Comparison of ENCODE assay signal across 20 cellular contexts in the genomic region with DNA sequence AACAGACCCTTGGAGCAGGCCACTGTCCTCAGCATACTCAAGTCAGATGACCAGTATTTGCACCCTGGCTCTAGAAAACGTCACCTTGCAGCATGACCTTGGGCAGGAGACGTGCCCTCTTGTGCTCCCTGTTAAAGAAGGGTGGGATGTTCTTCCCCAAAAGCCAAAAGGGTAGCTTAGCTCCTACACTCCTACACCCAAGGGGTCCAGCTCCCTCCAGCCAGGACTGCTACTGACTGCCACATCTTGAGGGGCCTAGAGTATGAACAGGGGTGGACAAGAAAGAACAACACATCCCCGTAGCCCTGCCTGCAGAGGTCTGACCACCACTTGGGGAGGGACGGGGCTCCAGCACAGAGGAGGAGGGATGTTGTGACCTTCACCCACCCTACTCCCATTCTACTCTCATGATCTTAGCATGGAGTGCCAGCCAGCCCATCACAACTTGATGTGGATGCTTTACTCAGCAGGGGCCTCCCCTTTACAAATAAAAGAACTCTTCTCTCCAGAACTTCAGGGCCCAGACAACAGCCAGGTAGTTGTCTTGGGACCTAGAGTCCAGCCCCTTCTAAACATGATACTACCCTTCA.
A peak's percentile ranks its signal among the peaks of the same experiment; 100 is the strongest.
DNase-seq lines count a peak whose midpoint lies in the region; ATAC-seq and TF ChIP-seq lines count a peak whose summit lies in the region.
"Had no signal": no experiment of that assay in that cellular context is flagged by ENCODE, and none has a peak within 500 bp of the region (broad histone marks: within the 10 kb centered on the region; RNA-seq: fewer than 3 reads in every experiment).

No MANE protein-coding gene starts in this region.

- H3K27ac ChIP-seq in WERI-Rb-1 (peak overlapping the region; percentile 51; the same call in 1 of the 2 replicates), smooth muscle cell (ENCODE audit: low read depth) (no peak overlapping the region), PC-3 (ENCODE audit: low read length) (no peak overlapping the region), osteoblast (ENCODE audit: low read depth, low read length) (no peak overlapping the region)

- CTCF ChIA-PET in PC-3 (lab: Charles Lee), result no interaction called here

- no peak overlapping the region for H2AFZ ChIP-seq in smooth muscle cell (ENCODE audit: low read depth)
- H2AFZ ChIP-seq in PC-3 (ENCODE audit: low read length), result no peak overlapping the region
- no peak overlapping the region for H2AFZ ChIP-seq in osteoblast (ENCODE audit: low read length)

- no peak overlapping the region for H3K9ac ChIP-seq in smooth muscle cell (ENCODE audit: low read depth)
- no peak overlapping the region for H3K9ac ChIP-seq in PC-3 (ENCODE audit: low read length)

- H3K9me3 ChIP-seq in WERI-Rb-1 (ENCODE audit: severe bottlenecking), result no peaks in the 10 kb centered on the region
- H3K9me3 ChIP-seq in smooth muscle cell (replicated peaks; ENCODE audit: low read depth), result no peaks in the 10 kb centered on the region
- no peaks in the 10 kb centered on the region for H3K9me3 ChIP-seq in PC-3 (ENCODE audit: low read length)
- H3K9me3 ChIP-seq in osteoblast (ENCODE audit: low read depth, low read length), result no peaks in the 10 kb centered on the region

- 72% methylated on average over 4 of the region's 4 CpGs for WGBS in smooth muscle cell (ENCODE audit: low lambda C conversion rate)

- TF ChIP-seq CTCF in WERI-Rb-1 (IDR thresholded peaks at IDR 0.05; ENCODE audit: low read depth, low read length) (no peak), progenitor cell of endocrine pancreas (IDR thresholded peaks at IDR 0.05; ENCODE audit: unreplicated experiment) (no peak), smooth muscle cell (IDR thresholded peaks at IDR 0.05; ENCODE audit: borderline replicate concordance, insufficient read depth, poor library complexity, severe bottlenecking) (no peak), PC-3 (conservative IDR thresholded peaks at IDR 0.05; ENCODE audit: low read depth, low read length) (no peak), osteoblast (IDR thresholded peaks at IDR 0.05; ENCODE audit: extremely low read depth, low read depth, low read length) (no peak)

- no peaks in the 10 kb centered on the region for H3K79me2 ChIP-seq in smooth muscle cell (ENCODE audit: low read depth)
- no peaks in the 10 kb centered on the region for H3K79me2 ChIP-seq in PC-3 (ENCODE audit: low read length)
- H3K79me2 ChIP-seq in osteoblast (ENCODE audit: insufficient read depth, low read length), result no peaks in the 10 kb centered on the region

- H3K4me2 ChIP-seq in smooth muscle cell (no peak overlapping the region), PC-3 (ENCODE audit: low read length) (no peak overlapping the region), osteoblast (ENCODE audit: insufficient read depth, low read length) (no peak overlapping the region)

- H3K27ac Mint-ChIP-seq in progenitor cell of endocrine pancreas, result no peak overlapping the region
- H3K27ac Mint-ChIP-seq: B cell; CD4-positive, CD25-positive, alpha-beta regulatory T cell had no signal

- no peak for ATAC-seq in PC-3
- ATAC-seq: Panc1, Right ventricle myocardium inferior had no signal

- H3K4me1 Mint-ChIP-seq in progenitor cell of endocrine pancreas (ENCODE audit: low read depth), result peaks cover 9% of the 10 kb centered on the region
- H3K4me1 Mint-ChIP-seq: B cell had no signal

- no peaks in the 10 kb centered on the region for H3K36me3 Mint-ChIP-seq in progenitor cell of endocrine pancreas (ENCODE audit: insufficient read depth)
- H3K36me3 Mint-ChIP-seq: CD4-positive, CD25-positive, alpha-beta regulatory T cell had no signal

- no peaks in the 10 kb centered on the region for H3K27me3 ChIP-seq in WERI-Rb-1 (ENCODE audit: insufficient read depth, low read depth, severe bottlenecking)
- H3K27me3 ChIP-seq in smooth muscle cell (ENCODE audit: low read depth), result no peaks in the 10 kb centered on the region
- H3K27me3 ChIP-seq in PC-3 (ENCODE audit: low read length), result no peaks in the 10 kb centered on the region
- H3K27me3 ChIP-seq in osteoblast (ENCODE audit: insufficient read depth, low read length), result peaks cover 8% of the 10 kb centered on the region

- H3K27me3 Mint-ChIP-seq in progenitor cell of endocrine pancreas, result peaks cover 13% of the 10 kb centered on the region
- H3K27me3 Mint-ChIP-seq: CD4-positive, CD25-positive, alpha-beta regulatory T cell had no signal

- H4K20me1 ChIP-seq in smooth muscle cell (ENCODE audit: low read depth) (no peaks in the 10 kb centered on the region), PC-3 (ENCODE audit: low read length) (no peaks in the 10 kb centered on the region), osteoblast (ENCODE audit: insufficient read depth, low read length) (no peaks in the 10 kb centered on the region)

- POLR2A ChIA-PET in PC-3 (lab: Charles Lee; ENCODE audit: unreplicated experiment), result no interaction called here

- no peak overlapping the region for H3K4me3 Mint-ChIP-seq in progenitor cell of endocrine pancreas (ENCODE audit: low read depth)
- H3K4me3 Mint-ChIP-seq: B cell; CD4-positive, CD25-positive, alpha-beta regulatory T cell had no signal

- BruUV-seq in PC-3 (replicated peaks; lab: Mats Ljungman, UMichigan), result no TSS peak

- H3K9me3 Mint-ChIP-seq in progenitor cell of endocrine pancreas (ENCODE audit: low read depth), result no peaks in the 10 kb centered on the region

- intact Hi-C loops in PC-3 (cut with micrococcal nuclease), result no loop called here

- peaks cover 8% of the 10 kb centered on the region; the same call in 1 of the 2 replicates for H3K9me2 ChIP-seq in PC-3 (replicated peaks; ENCODE audit: low read length)

- H3K36me3 ChIP-seq in WERI-Rb-1, result no peaks in the 10 kb centered on the region
- no peaks in the 10 kb centered on the region for H3K36me3 ChIP-seq in smooth muscle cell (ENCODE audit: low read depth)
- H3K36me3 ChIP-seq in PC-3 (ENCODE audit: low read depth, low read length), result no peaks in the 10 kb centered on the region
- H3K36me3 ChIP-seq in osteoblast (ENCODE audit: insufficient read depth, low read length), result no peaks in the 10 kb centered on the region

- DNase-seq in WERI-Rb-1 (no peak), islet precursor cell (peak; percentile 22), progenitor cell of endocrine pancreas (ENCODE audit: low spot score, unreplicated experiment) (peak; percentile 1), smooth muscle cell (lab: John Stamatoyannopoulos, UW; ENCODE audit: unreplicated experiment) (no peak), NCI-H1930 (lab: John Stamatoyannopoulos, UW) (no peak), PC-3 (no peak), osteoblast (ENCODE audit: insufficient read length, low spot score, missing footprints) (no peak)
- DNase-seq in activated CD8-positive, alpha-beta memory T cell treated with anti-CD3 and anti-CD28 coated beads, Interleukin-2, amount 50 U/mL, for 48 hours, result peak; percentile 37
- DNase-seq: CD4-positive, CD25-positive, alpha-beta regulatory T cell; HCEC 1CT; IMR-90; Karpas-422; NCI-H1105; NCI-H1694; NCI-H2107; NCI-H2227 treated with DMSO at 0.1 percent for 48 hours; NCI-H524 treated with DMSO at 0.1 percent for 48 hours had no signal

- H3K4me1 ChIP-seq in smooth muscle cell (ENCODE audit: low read depth), result no peaks in the 10 kb centered on the region
- no peaks in the 10 kb centered on the region for H3K4me1 ChIP-seq in PC-3 (ENCODE audit: insufficient read depth, low read length)
- no peaks in the 10 kb centered on the region for H3K4me1 ChIP-seq in osteoblast (ENCODE audit: insufficient read depth, low read length)

- H3F3A ChIP-seq in smooth muscle cell (ENCODE audit: low read depth), result no peaks in the 10 kb centered on the region
- no peaks in the 10 kb centered on the region for H3F3A ChIP-seq in PC-3 (ENCODE audit: low read length, unreplicated experiment)

- H3K4me3 ChIP-seq in WERI-Rb-1 (ENCODE audit: low read depth, low read length) (no peak overlapping the region), smooth muscle cell (no peak overlapping the region), PC-3 (ENCODE audit: low read length) (no peak overlapping the region), osteoblast (ENCODE audit: insufficient read depth, low read length) (no peak overlapping the region)

Comparison
In these comparisons a context has a peak if more than half of its experiments do, and no peak if none do; other contexts are left out.
1. DNase-seq: peak in activated CD8-positive, alpha-beta memory T cell treated with anti-CD3 and anti-CD28 coated beads, Interleukin-2, amount 50 U/mL, for 48 hours (single experiment), islet precursor cell (single experiment) and progenitor cell of endocrine pancreas (single experiment); none in WERI-Rb-1 (single experiment), smooth muscle cell (single experiment), NCI-H1930 (0 of 2), PC-3 (single experiment) and osteoblast (single experiment).